Comparison of ENCODE assay signal across 8 cellular contexts in the genomic region with DNA sequence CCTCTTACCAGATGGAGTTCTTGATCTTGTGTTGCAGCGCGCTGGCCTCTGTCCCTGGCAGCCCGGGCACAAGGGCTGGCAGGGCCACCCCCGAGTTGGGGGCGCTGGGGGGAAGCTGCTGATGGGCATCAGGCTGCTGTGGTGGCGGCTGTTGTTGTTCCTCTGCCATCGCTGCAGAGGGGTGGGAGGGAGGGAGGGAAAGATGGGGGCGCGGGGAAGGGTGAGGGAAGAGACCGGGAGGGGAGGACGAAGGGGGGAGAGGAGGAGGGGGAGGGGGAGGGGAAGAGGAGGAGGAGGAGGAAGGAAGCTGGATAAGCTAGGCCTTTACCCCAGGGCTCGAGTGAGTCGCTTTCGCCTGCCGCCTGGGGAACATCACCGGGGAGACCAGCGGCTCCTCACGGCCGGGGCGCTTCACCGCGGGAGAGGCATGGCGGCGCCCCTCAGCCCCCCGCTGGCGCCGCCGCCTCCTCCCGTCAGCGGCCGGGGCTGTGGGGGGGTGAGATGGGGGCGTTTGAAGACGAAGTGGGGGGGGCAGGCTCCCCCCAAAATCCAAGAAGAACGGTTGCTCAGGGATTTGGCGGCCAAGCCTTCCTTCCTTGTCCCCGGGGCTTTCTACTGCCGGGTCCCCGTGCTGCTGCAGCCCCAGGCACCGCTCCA. TPM values are rescaled to one million over a fixed set of nuclear protein-coding genes. Genes with fewer than 3 reads are reported as not detected.
DNase-seq lines count a peak whose midpoint lies in the region; ATAC-seq and TF ChIP-seq lines count a peak whose summit lies in the region.

No MANE protein-coding gene starts in this region.

- TF ChIP-seq CTCF in BJ (IDR thresholded peaks at IDR 0.05; ENCODE audit: insufficient read depth, low read depth, low read length) (no peak), choroid plexus epithelial cell (conservative IDR thresholded peaks at IDR 0.05; ENCODE audit: low read depth, low read length) (no peak)

- CTCF ChIA-PET in BJ (lab: Yijun Ruan, JAX), result interaction anchor here (0.7 kb wide), 1 partner anchor 344 kb away, joined by 3 read pairs; no protein-coding TSS in a partner anchor

- H3K27me3 ChIP-seq in BJ (ENCODE audit: control insufficient read depth, insufficient read depth, low read length) (no peaks in the 10 kb centered on the region), MG63 (no peaks in the 10 kb centered on the region)

- POLR2A ChIA-PET in BJ (lab: Charles Lee), result interaction anchor here (0.7 kb wide), 1 partner anchor 1184 kb away, joined by 5 read pairs; no protein-coding TSS in a partner anchor

- DNase-seq in BJ (ENCODE audit: low read depth) (no peak), MG63 (peak; percentile 56), UCSD-AML1 (lab: John Stamatoyannopoulos, UW; ENCODE audit: unreplicated experiment) (peak; percentile 70), choroid plexus epithelial cell (ENCODE audit: low read depth) (peak; percentile 23), kidney tubule cell (ENCODE audit: low spot score) (peak; percentile 49)
- peak; percentile 59 for DNase-seq in stimulated activated CD4-positive, alpha-beta T cell treated with anti-CD3 and anti-CD28 coated beads, Interleukin-15, amount 100 ng/mL, for 24 hours

- H3K9me3 ChIP-seq in MG63, result no peaks in the 10 kb centered on the region

- H3K4me3 ChIP-seq in BJ (ENCODE audit: low read depth, low read length), result peak overlapping the region; percentile 85
- H3K4me3 ChIP-seq in MG63, result peak overlapping the region; percentile 72
- H3K4me3 ChIP-seq in choroid plexus epithelial cell (ENCODE audit: low read depth, low read length), result peak overlapping the region; percentile 76

- H3K36me3 ChIP-seq in BJ (ENCODE audit: control insufficient read depth, insufficient read depth, low read length) (no peaks in the 10 kb centered on the region), MG63 (peaks cover 14% of the 10 kb centered on the region)

- peak; percentile 12 for ATAC-seq in GM21381 (IDR thresholded peaks at IDR 0.05; ENCODE audit: unreplicated experiment)
- ATAC-seq in HG03460 (IDR thresholded peaks at IDR 0.05; ENCODE audit: unreplicated experiment), result no peak

RNA-seq across cellular contexts. Expression of a gene that starts 0.4 kb away (rescaled TPM):
- polyA plus RNA-seq in BJ (2011; rRNA removed), result 3.5 and 5.5 TPM in 2 replicates
- polyA minus RNA-seq in BJ (2011; rRNA and poly(A)+ RNA removed), result 14.2 and 15.0 TPM in 2 replicates
- 2.1 and 2.3 TPM in 2 replicates for total RNA-seq in MG63 (2014; rRNA removed; shearing (Covaris generic); ENCODE audit: low replicate concordance)
